Comparison of ENCODE assay signal across 1 cellular context in the genomic region with DNA sequence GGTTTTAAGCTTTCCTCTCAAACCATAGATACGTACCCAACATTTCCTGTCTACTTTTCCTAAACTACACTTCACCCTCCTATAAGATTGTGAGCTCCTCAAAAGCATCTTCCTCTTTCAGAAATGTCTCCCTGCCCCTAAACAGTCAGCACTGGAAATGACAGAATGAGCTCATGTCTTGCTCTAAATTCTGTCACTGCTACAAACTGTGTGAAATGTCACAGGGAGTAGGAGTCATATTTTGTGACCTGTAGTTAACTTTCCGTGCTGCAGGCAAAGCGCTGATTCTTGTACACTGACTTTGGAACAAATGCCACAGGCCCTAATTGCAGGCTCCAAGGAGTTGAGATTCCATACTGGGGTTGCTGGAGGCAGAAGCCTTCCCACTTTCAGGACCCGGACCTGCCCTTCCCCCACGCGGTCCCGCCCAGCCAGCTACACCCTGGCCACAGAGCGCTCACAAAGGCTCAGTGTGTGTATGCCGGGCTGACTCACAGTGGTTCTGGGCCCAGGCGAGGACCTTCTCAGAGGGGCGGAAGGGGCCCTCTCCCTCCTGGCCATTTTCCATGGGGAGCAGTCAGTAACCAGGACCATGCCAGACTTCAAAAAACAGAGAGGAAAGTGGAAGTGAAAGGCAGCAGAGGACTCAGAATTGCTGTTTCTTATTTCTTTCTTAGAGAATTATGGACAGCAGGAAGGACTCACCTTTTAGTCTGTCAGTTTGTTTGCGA.
A peak's percentile ranks its signal among the peaks of the same experiment; 100 is the strongest.
TF ChIP-seq lines count a peak whose summit lies in the region.

No MANE protein-coding gene starts in this region.

TF ChIP-seq in SK-N-SH, 30 proteins besides CTCF, POLR2A, EP300 and RAD21 (continued from another document):
- TF ChIP-seq, protein P1, sequence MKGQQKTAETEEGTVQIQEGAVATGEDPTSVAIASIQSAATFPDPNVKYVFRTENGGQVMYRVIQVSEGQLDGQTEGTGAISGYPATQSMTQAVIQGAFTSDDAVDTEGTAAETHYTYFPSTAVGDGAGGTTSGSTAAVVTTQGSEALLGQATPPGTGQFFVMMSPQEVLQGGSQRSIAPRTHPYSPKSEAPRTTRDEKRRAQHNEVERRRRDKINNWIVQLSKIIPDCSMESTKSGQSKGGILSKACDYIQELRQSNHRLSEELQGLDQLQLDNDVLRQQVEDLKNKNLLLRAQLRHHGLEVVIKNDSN (IDR thresholded peaks at IDR 0.05; ENCODE audit: borderline replicate concordance, low read depth) = no peak
- TF ChIP-seq FOXM1 (IDR thresholded peaks at IDR 0.05; ENCODE audit: low read depth) (no peak), RCOR1 (IDR thresholded peaks at IDR 0.05; ENCODE audit: low read length) (no peak), ELF1 (IDR thresholded peaks at IDR 0.05) (no peak), FOSL2 (IDR thresholded peaks at IDR 0.05; ENCODE audit: borderline replicate concordance, low read depth) (peak; percentile 40; the same call in 1 of the 2 replicates), GATA2 (CRISPR knock-in tag; IDR thresholded peaks at IDR 0.05) (no peak), FOXJ3 (CRISPR knock-in tag; IDR thresholded peaks at IDR 0.05) (no peak), RFX5 (IDR thresholded peaks at IDR 0.05; ENCODE audit: low read length) (no peak), TEAD4 (IDR thresholded peaks at IDR 0.05; ENCODE audit: borderline replicate concordance, insufficient read depth) (no peak), MXI1 (IDR thresholded peaks at IDR 0.05; ENCODE audit: low read depth, low read length) (no peak), RXRA (IDR thresholded peaks at IDR 0.05; ENCODE audit: borderline replicate concordance, low read depth) (peak; percentile 35; the same call in 1 of the 2 replicates), SMC3 (IDR thresholded peaks at IDR 0.05; ENCODE audit: low read depth, low read length) (no peak), TCF12 (IDR thresholded peaks at IDR 0.05) (no peak), GABPA (IDR thresholded peaks at IDR 0.05; ENCODE audit: low read depth) (no peak), TAF1 (IDR thresholded peaks at IDR 0.05; ENCODE audit: borderline replicate concordance, low read depth, low read length) (no peak), NRF1 (IDR thresholded peaks at IDR 0.05; ENCODE audit: low read depth, low read length) (no peak), SIN3A (IDR thresholded peaks at IDR 0.05; ENCODE audit: borderline replicate concordance, low read depth, low read length) (no peak)
- TF ChIP-seq, protein P2, sequence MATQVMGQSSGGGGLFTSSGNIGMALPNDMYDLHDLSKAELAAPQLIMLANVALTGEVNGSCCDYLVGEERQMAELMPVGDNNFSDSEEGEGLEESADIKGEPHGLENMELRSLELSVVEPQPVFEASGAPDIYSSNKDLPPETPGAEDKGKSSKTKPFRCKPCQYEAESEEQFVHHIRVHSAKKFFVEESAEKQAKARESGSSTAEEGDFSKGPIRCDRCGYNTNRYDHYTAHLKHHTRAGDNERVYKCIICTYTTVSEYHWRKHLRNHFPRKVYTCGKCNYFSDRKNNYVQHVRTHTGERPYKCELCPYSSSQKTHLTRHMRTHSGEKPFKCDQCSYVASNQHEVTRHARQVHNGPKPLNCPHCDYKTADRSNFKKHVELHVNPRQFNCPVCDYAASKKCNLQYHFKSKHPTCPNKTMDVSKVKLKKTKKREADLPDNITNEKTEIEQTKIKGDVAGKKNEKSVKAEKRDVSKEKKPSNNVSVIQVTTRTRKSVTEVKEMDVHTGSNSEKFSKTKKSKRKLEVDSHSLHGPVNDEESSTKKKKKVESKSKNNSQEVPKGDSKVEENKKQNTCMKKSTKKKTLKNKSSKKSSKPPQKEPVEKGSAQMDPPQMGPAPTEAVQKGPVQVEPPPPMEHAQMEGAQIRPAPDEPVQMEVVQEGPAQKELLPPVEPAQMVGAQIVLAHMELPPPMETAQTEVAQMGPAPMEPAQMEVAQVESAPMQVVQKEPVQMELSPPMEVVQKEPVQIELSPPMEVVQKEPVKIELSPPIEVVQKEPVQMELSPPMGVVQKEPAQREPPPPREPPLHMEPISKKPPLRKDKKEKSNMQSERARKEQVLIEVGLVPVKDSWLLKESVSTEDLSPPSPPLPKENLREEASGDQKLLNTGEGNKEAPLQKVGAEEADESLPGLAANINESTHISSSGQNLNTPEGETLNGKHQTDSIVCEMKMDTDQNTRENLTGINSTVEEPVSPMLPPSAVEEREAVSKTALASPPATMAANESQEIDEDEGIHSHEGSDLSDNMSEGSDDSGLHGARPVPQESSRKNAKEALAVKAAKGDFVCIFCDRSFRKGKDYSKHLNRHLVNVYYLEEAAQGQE (IDR thresholded peaks at IDR 0.05; ENCODE audit: low read depth, low read length) = no peak
- TF ChIP-seq, protein P3, sequence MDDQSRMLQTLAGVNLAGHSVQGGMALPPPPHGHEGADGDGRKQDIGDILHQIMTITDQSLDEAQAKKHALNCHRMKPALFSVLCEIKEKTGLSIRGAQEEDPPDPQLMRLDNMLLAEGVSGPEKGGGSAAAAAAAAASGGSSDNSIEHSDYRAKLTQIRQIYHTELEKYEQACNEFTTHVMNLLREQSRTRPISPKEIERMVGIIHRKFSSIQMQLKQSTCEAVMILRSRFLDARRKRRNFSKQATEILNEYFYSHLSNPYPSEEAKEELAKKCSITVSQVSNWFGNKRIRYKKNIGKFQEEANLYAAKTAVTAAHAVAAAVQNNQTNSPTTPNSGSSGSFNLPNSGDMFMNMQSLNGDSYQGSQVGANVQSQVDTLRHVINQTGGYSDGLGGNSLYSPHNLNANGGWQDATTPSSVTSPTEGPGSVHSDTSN (IDR thresholded peaks at IDR 0.05) = no peak
